Comparison of ENCODE assay signal across 8 cellular contexts in the genomic region with DNA sequence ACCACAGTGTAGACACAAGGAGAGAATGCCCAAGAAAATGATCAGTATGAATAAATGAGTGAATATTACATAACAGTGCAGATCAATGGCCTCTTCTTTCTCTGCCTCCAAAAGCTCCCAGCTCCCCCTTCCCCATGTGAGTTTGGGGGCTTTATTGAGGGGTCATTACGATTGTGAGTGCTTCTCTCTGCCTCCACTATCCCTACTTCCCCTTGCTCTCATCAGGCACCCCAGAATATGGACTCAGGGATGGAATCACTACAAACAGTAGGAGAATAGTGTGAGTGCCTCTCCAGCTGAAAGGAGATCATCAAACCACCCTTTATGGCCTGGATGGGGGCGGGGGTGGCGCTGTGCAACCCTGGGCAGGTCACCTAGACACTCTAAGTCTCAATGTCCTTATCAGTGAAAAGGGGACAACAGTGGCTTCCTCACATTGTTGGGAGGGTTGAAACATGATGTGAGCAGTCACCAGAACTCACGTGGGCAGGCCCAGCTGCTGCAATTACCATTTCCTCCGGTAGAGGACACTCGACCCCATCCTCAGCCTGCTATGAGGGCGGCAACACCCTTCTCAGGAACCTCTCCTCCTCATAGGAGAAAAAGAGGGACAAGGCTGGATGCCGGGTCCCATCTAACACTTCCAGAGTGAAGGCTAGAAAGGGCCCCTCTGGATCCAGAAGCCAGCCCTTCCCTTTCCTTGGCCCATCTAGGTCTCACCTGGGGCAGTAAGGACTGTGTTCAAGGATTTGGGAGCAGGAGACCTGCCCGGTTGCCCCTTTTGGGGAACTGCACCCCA. TPM values are rescaled to one million over a fixed set of nuclear protein-coding genes. Genes with fewer than 3 reads are reported as not detected.
DNase-seq lines count a peak whose midpoint lies in the region; ATAC-seq and TF ChIP-seq lines count a peak whose summit lies in the region.

No MANE protein-coding gene starts in this region.

- peaks cover 14% of the 10 kb centered on the region for H3K27me3 Mint-ChIP-seq in CD8-positive, alpha-beta T cell (ENCODE audit: low read depth)

- TF ChIP-seq CTCF in CD8-positive, alpha-beta T cell (IDR thresholded peaks at IDR 0.05), result peak; percentile 99

- peak; percentile 64 to 85 (median 73) for DNase-seq in CD8-positive, alpha-beta T cell
- DNase-seq in HCEC 1CT, result peak; percentile 75
- DNase-seq in NCI-H345 (lab: John Stamatoyannopoulos, UW), result peak; percentile 77
- peak; percentile 59 for DNase-seq in activated CD4-positive, CD25-positive, alpha-beta regulatory T cell treated with anti-CD3 and anti-CD28 coated beads, Interleukin-2, amount 50 U/mL, for 16 hours (ENCODE audit: low read depth, low spot score)
- peak in 58 of 61 donors; percentile 6 to 85 (median 66) for DNase-seq in caudate nucleus (lab: John Stamatoyannopoulos, UW)
- DNase-seq in kidney glomerular epithelial cell (lab: John Stamatoyannopoulos, UW), result peak; percentile 63
- peak; percentile 52 to 85 for DNase-seq in stimulated activated CD4-positive, alpha-beta T cell treated with anti-CD3 and anti-CD28 coated beads, Interleukin-1b, Interleukin-23, amount 100 ng/mL, for 1 hour (ENCODE audit: low read depth in 2 of 2)

- no peak overlapping the region for H3K27ac Mint-ChIP-seq in CD8-positive, alpha-beta T cell

- CTCF ChIA-PET in CD8-positive, alpha-beta T cell (lab: Charles Lee), result interaction anchor here (0.7 to 7.7 kb wide), 23 partner anchors 9 to 498 kb away, joined by 3 to 162 read pairs (median 5); a partner anchor contains a TSS

- H3K4me3 Mint-ChIP-seq in CD8-positive, alpha-beta T cell, result no peak overlapping the region

- H3K9me3 ChIP-seq in CD8-positive, alpha-beta T cell (ENCODE audit: low read length), result no peaks in the 10 kb centered on the region

- ATAC-seq in CD8-positive, alpha-beta T cell, result peak; percentile 73
- ATAC-seq in HG02973 (IDR thresholded peaks at IDR 0.05; ENCODE audit: unreplicated experiment), result no peak

- intact Hi-C loops in CD8-positive, alpha-beta T cell (cut with DNase I, micrococcal nuclease), result loop anchor here (1.0 to 5.0 kb wide), 4 partner anchors 24 to 75 kb away; a partner anchor contains a TSS

- H3K36me3 Mint-ChIP-seq in CD8-positive, alpha-beta T cell, result no peaks in the 10 kb centered on the region

- POLR2A ChIA-PET in CD8-positive, alpha-beta T cell (lab: Charles Lee), result interaction anchor here (1.0 to 2.0 kb wide), 7 partner anchors 25 to 66 kb away, joined by 3 to 11 read pairs (median 6); a partner anchor contains a TSS

- H3K36me3 ChIP-seq in CD8-positive, alpha-beta T cell (ENCODE audit: insufficient read depth, low read length), result no peaks in the 10 kb centered on the region

- no peak overlapping the region for H3K27ac ChIP-seq in CD8-positive, alpha-beta T cell (ENCODE audit: low read depth, low read length)
- no peak overlapping the region for H3K27ac ChIP-seq in caudate nucleus (ENCODE audit: low read depth, low read length)

- H3K9me3 Mint-ChIP-seq in CD8-positive, alpha-beta T cell, result no peaks in the 10 kb centered on the region

- peaks cover 8% of the 10 kb centered on the region for H3K27me3 ChIP-seq in CD8-positive, alpha-beta T cell (ENCODE audit: insufficient read depth, low read length)

- peaks cover 17% of the 10 kb centered on the region for H3K4me1 ChIP-seq in CD8-positive, alpha-beta T cell (ENCODE audit: insufficient read depth, low read length)

- peaks cover 22% of the 10 kb centered on the region for H3K4me1 Mint-ChIP-seq in CD8-positive, alpha-beta T cell (ENCODE audit: low read depth)

- H3K4me3 ChIP-seq in CD8-positive, alpha-beta T cell (ENCODE audit: low read depth, low read length), result no peak overlapping the region

RNA-seq across cellular contexts. Expression of a gene that starts 2.1 kb away (rescaled TPM):
- total RNA-seq in CD8-positive, alpha-beta T cell, result under 1 TPM; 0.89 to 0.98 TPM

RNA-seq across cellular contexts. Expression of a gene that starts 28.2 kb away (rescaled TPM):
- 100 to 1,000 TPM; 313 to 316 TPM for total RNA-seq in CD8-positive, alpha-beta T cell

RNA-seq across cellular contexts. Expression of a gene that starts 53.2 kb away (rescaled TPM):
- 1 to 10 TPM; 3.5 to 5.7 TPM for total RNA-seq in CD8-positive, alpha-beta T cell
